In the genomic region with DNA sequence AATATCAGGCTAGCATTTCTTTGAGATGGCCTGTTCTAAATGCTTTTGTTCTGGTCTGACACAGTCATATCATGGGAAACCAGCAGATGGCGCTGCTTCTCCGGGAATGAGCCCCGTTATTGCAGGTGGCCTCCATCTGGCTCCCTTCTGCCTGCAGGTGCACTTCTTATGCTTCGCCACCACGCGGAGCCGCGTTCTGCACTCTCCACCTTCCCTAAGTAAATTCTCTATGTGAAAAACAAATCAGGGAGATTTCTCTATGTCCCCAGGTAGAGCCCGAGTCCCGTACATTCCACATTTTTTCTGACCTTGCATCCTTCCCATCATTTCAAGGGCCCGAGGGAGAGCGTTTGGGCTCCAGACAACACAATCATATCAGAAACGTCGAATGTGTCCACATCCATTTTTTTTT, we compare ENCODE assay signal across 8 cellular contexts. TPM values are rescaled to one million over a fixed set of nuclear protein-coding genes. Genes with fewer than 3 reads are reported as not detected.
DNase-seq lines count a peak whose midpoint lies in the region; ATAC-seq and TF ChIP-seq lines count a peak whose summit lies in the region.

No MANE protein-coding gene starts in this region.

- no peaks in the 10 kb centered on the region for H3K9me3 ChIP-seq in mucosa of descending colon

- no peaks in the 10 kb centered on the region for H3K36me3 ChIP-seq in mucosa of descending colon (ENCODE audit: low read depth)

- H3K27ac Mint-ChIP-seq in endothelial cell (ENCODE audit: unreplicated experiment): no peak overlapping the region

- H3K27me3 Mint-ChIP-seq in endothelial cell (ENCODE audit: unreplicated experiment): peaks cover 6% of the 10 kb centered on the region

- H3K4me1 Mint-ChIP-seq in endothelial cell (ENCODE audit: unreplicated experiment): no peaks in the 10 kb centered on the region

- H3K4me1 ChIP-seq in mucosa of descending colon (ENCODE audit: low read depth): no peaks in the 10 kb centered on the region

- no peak overlapping the region for H3K4me3 ChIP-seq in mucosa of descending colon

- no peaks in the 10 kb centered on the region for H3K36me3 Mint-ChIP-seq in endothelial cell (ENCODE audit: low read depth, unreplicated experiment)

- H3K9me3 Mint-ChIP-seq in endothelial cell (ENCODE audit: unreplicated experiment): no peaks in the 10 kb centered on the region

- TF ChIP-seq CTCF in endothelial cell (IDR thresholded peaks at IDR 0.05; ENCODE audit: unreplicated experiment) (peak; percentile 97), mucosa of descending colon (IDR thresholded peaks at IDR 0.05) (peak; percentile 94)

- intact Hi-C loops in mucosa of descending colon (cut with DNase I, micrococcal nuclease): loop anchor here (1.0 to 10.0 kb wide), 3 partner anchors 213 to 434 kb away; no protein-coding TSS in a partner anchor

- ATAC-seq in GM21447 (IDR thresholded peaks at IDR 0.05; ENCODE audit: unreplicated experiment) (peak; percentile 89), mucosa of descending colon (peak; percentile 100)

- DNase-seq in DMS 273 (lab: John Stamatoyannopoulos, UW; ENCODE audit: unreplicated experiment) (peak; percentile 95), HUDEP-2 (lab: John Stamatoyannopoulos, UW; ENCODE audit: unreplicated experiment in 76 of 76) (peak in 75 of 76 experiments; percentile 11 to 88 (median 73)), NOMO-1 treated with dmso at 0.1 percent for 144 hours (lab: John Stamatoyannopoulos, UW; ENCODE audit: unreplicated experiment) (peak; percentile 75), endothelial cell (ENCODE audit: low spot score) (peak; percentile 96), mucosa of descending colon (peak; percentile 76 to 97 (median 90))
- peak; percentile 60 to 70 for DNase-seq in activated CD8-positive, alpha-beta memory T cell treated with anti-CD3 and anti-CD28 coated beads for 4 hours (ENCODE audit: low read depth in 2 of 2)
- DNase-seq in stimulated activated CD8-positive, alpha-beta memory T cell treated with anti-CD3 and anti-CD28 coated beads, Interleukin-4, amount 100 ng/mL, for 48 hours: peak; percentile 98

- no peak overlapping the region for H3K4me3 Mint-ChIP-seq in endothelial cell (ENCODE audit: unreplicated experiment)

RNA-seq across cellular contexts. Expression of a gene that starts 26.2 kb away (rescaled TPM):
- total RNA-seq in endothelial cell (ENCODE audit: unreplicated experiment) (40.3 TPM), mucosa of descending colon (10 to 100 TPM; 43.9 to 45.8 (median 45.4) TPM)

RNA-seq across cellular contexts. Expression of a gene that starts 44.6 kb away (rescaled TPM):
- total RNA-seq in endothelial cell (ENCODE audit: unreplicated experiment) (0.62 TPM), mucosa of descending colon (10 to 100 TPM; 13.8 to 16.4 (median 13.9) TPM)
